37 cellular contexts compared by ENCODE assay signal in the genomic region with DNA sequence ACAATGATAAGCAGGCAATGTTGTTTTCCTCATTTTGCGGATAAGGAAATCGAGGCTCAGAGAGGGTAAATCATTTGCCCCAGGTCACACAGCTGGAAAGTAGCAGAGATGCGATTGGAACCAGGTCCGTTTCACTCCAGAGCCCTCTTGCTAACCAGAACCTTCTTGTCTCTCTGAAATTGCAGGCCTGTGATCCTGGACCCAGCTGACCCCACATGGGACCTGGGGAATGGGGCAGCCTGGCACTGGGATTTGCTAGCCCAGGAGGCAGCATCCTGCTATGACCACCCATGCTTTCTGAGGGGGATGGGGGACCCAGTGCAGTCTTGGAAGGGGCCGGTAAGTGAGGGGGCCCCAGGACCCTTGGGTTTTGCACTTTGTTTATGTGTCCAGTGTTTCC. TPM values are rescaled to one million over a fixed set of nuclear protein-coding genes. Genes with fewer than 3 reads are reported as not detected.
"Had no signal": no experiment of that assay in that cellular context is flagged by ENCODE, and none has a peak within 500 bp of the region (broad histone marks: within the 10 kb centered on the region; RNA-seq: fewer than 3 reads in every experiment).

No MANE protein-coding gene starts in this region.

- H3K27me3 ChIP-seq: adrenal gland, ascending aorta, breast epithelium, cardiac muscle cell, dorsolateral prefrontal cortex had no signal

- H3K4me1 Mint-ChIP-seq: activated CD4-positive, alpha-beta T cell treated with anti-CD3 and anti-CD28 coated beads for 36 hours; activated naive CD8-positive, alpha-beta T cell treated with anti-CD3 and anti-CD28 coated beads for 36 hours; activated naive CD8-positive, alpha-beta T cell treated with anti-CD3 and anti-CD28 coated beads, Interleukin-2, amount 50 U/mL, for 24 hours; brain had no signal

- H3K27ac Mint-ChIP-seq: activated CD4-positive, alpha-beta memory T cell treated with anti-CD3 and anti-CD28 coated beads for 36 hours; activated CD4-positive, alpha-beta T cell treated with anti-CD3 and anti-CD28 coated beads for 36 hours; activated CD4-positive, alpha-beta T cell treated with anti-CD3 and anti-CD28 coated beads, Interleukin-2, amount 10 ng/mL, durations not matched to agents 24 days and 14 days; activated CD8-positive, alpha-beta memory T cell treated with anti-CD3 and anti-CD28 coated beads, Interleukin-2, amount 10 ng/mL, durations not matched to agents 7 days and 5 days; activated CD8-positive, alpha-beta T cell treated with anti-CD3 and anti-CD28 coated beads, Interleukin-2, amount 10 ng/mL, durations not matched to agents 7 days and 5 days; activated naive CD4-positive, alpha-beta T cell treated with anti-CD3 and anti-CD28 coated beads for 36 hours; activated naive CD4-positive, alpha-beta T cell treated with anti-CD3 and anti-CD28 coated beads, Interleukin-2, amount 50 U/mL, for 24 hours; activated naive CD8-positive, alpha-beta T cell treated with anti-CD3 and anti-CD28 coated beads for 36 hours; activated naive CD8-positive, alpha-beta T cell treated with anti-CD3 and anti-CD28 coated beads, Interleukin-2, amount 50 U/mL, for 24 hours; activated T-helper 1 cell treated with anti-CD3 and anti-CD28 coated beads, Interleukin-12 subunit alpha, Interleukin-12 subunit beta, Interleukin-2, Interleukin-4 antibody, amounts not matched to agents 30 ng/mL and 10 ng/mL and 1 ng/mL, durations not matched to agents 14 hours and 24 hours and 36 hours; activated T-helper 2 cell treated with anti-CD3 and anti-CD28 coated beads, Interferon-gamma antibody, Interleukin-2, Interleukin-4, amounts not matched to agents 10 μg/mL and 5 μg/mL and 100 μg/mL, durations not matched to agents 14 hours and 24 hours and 36 hours; brain; dendritic cell treated with granulocyte-macrophage colony-stimulating factor and Interleukin-4, amounts not matched to agents 40 ng/mL and 50 ng/mL, for 4 days had no signal

- ATAC-seq: activated CD4-positive, alpha-beta T cell treated with anti-CD3 and anti-CD28 coated beads for 36 hours; activated CD8-positive, alpha-beta memory T cell treated with anti-CD3 and anti-CD28 coated beads, Interleukin-2, amount 10 ng/mL, durations not matched to agents 7 days and 5 days; activated CD8-positive, alpha-beta T cell treated with anti-CD3 and anti-CD28 coated beads, Interleukin-2, amount 10 ng/mL, durations not matched to agents 7 days and 5 days; activated naive CD8-positive, alpha-beta T cell treated with anti-CD3 and anti-CD28 coated beads, Interleukin-2, amount 50 U/mL, for 24 hours; effector memory CD8-positive, alpha-beta T cell; esophagus mucosa had no signal

- H3K4me3 ChIP-seq: adrenal gland, ascending aorta, breast epithelium, cardiac muscle cell, coronary artery, dorsolateral prefrontal cortex had no signal

- H3K27ac ChIP-seq: adrenal gland, ascending aorta, breast epithelium, cardiac muscle cell, coronary artery, dorsolateral prefrontal cortex, epithelial cell of prostate had no signal

- FAIRE-seq: endometrium, endothelial cell of umbilical vein, frontal cortex had no signal

- H3K27me3 Mint-ChIP-seq: activated CD4-positive, alpha-beta memory T cell treated with anti-CD3 and anti-CD28 coated beads for 36 hours; activated CD4-positive, alpha-beta T cell treated with anti-CD3 and anti-CD28 coated beads for 36 hours; activated CD4-positive, alpha-beta T cell treated with anti-CD3 and anti-CD28 coated beads, Interleukin-2, amount 10 ng/mL, durations not matched to agents 24 days and 14 days; activated CD8-positive, alpha-beta memory T cell treated with anti-CD3 and anti-CD28 coated beads, Interleukin-2, amount 10 ng/mL, durations not matched to agents 7 days and 5 days; activated naive CD4-positive, alpha-beta T cell treated with anti-CD3 and anti-CD28 coated beads, Interleukin-2, amount 50 U/mL, for 24 hours; activated naive CD8-positive, alpha-beta T cell treated with anti-CD3 and anti-CD28 coated beads for 36 hours; activated naive CD8-positive, alpha-beta T cell treated with anti-CD3 and anti-CD28 coated beads, Interleukin-2, amount 50 U/mL, for 24 hours; dendritic cell treated with granulocyte-macrophage colony-stimulating factor and Interleukin-4, amounts not matched to agents 40 ng/mL and 50 ng/mL, for 4 days; effector memory CD8-positive, alpha-beta T cell had no signal

- H3K9me3 ChIP-seq: adrenal gland, ascending aorta, breast epithelium had no signal

- H3K36me3 Mint-ChIP-seq: brain had no signal

- H3K4me3 Mint-ChIP-seq: activated CD4-positive, alpha-beta memory T cell treated with anti-CD3 and anti-CD28 coated beads for 36 hours; activated CD4-positive, alpha-beta T cell treated with anti-CD3 and anti-CD28 coated beads for 36 hours; activated CD4-positive, alpha-beta T cell treated with anti-CD3 and anti-CD28 coated beads, Interleukin-2, amount 10 ng/mL, durations not matched to agents 24 days and 14 days; activated CD8-positive, alpha-beta memory T cell treated with anti-CD3 and anti-CD28 coated beads, Interleukin-2, amount 10 ng/mL, durations not matched to agents 7 days and 5 days; activated CD8-positive, alpha-beta T cell treated with anti-CD3 and anti-CD28 coated beads, Interleukin-2, amount 10 ng/mL, durations not matched to agents 7 days and 5 days; activated naive CD4-positive, alpha-beta T cell treated with anti-CD3 and anti-CD28 coated beads for 36 hours; activated naive CD4-positive, alpha-beta T cell treated with anti-CD3 and anti-CD28 coated beads, Interleukin-2, amount 50 U/mL, for 24 hours; activated naive CD8-positive, alpha-beta T cell treated with anti-CD3 and anti-CD28 coated beads for 36 hours; activated naive CD8-positive, alpha-beta T cell treated with anti-CD3 and anti-CD28 coated beads, Interleukin-2, amount 50 U/mL, for 24 hours; activated T-helper 1 cell treated with anti-CD3 and anti-CD28 coated beads, Interleukin-12 subunit alpha, Interleukin-12 subunit beta, Interleukin-2, Interleukin-4 antibody, amounts not matched to agents 30 ng/mL and 10 ng/mL and 1 ng/mL, durations not matched to agents 14 hours and 24 hours and 36 hours; brain; dendritic cell treated with granulocyte-macrophage colony-stimulating factor and Interleukin-4, amounts not matched to agents 40 ng/mL and 50 ng/mL, for 4 days; effector memory CD8-positive, alpha-beta T cell had no signal

- H3K4me1 ChIP-seq: adrenal gland, ascending aorta, breast epithelium had no signal

- H3K36me3 ChIP-seq: breast epithelium, cardiac muscle cell had no signal

- H3K9me3 Mint-ChIP-seq: activated naive CD4-positive, alpha-beta T cell treated with anti-CD3 and anti-CD28 coated beads, Interleukin-2, amount 50 U/mL, for 24 hours; activated naive CD8-positive, alpha-beta T cell treated with anti-CD3 and anti-CD28 coated beads for 36 hours; activated naive CD8-positive, alpha-beta T cell treated with anti-CD3 and anti-CD28 coated beads, Interleukin-2, amount 50 U/mL, for 24 hours; activated T-helper 1 cell treated with anti-CD3 and anti-CD28 coated beads, Interleukin-12 subunit alpha, Interleukin-12 subunit beta, Interleukin-2, Interleukin-4 antibody, amounts not matched to agents 30 ng/mL and 10 ng/mL and 1 ng/mL, durations not matched to agents 14 hours and 24 hours and 36 hours; activated T-helper 2 cell treated with anti-CD3 and anti-CD28 coated beads, Interferon-gamma antibody, Interleukin-2, Interleukin-4, amounts not matched to agents 10 μg/mL and 5 μg/mL and 100 μg/mL, durations not matched to agents 14 hours and 24 hours and 36 hours; dendritic cell treated with granulocyte-macrophage colony-stimulating factor and Interleukin-4, amounts not matched to agents 40 ng/mL and 50 ng/mL, for 4 days; effector memory CD8-positive, alpha-beta T cell had no signal

- DNase-seq: activated CD4-positive, alpha-beta memory T cell treated with anti-CD3 and anti-CD28 coated beads for 36 hours; activated CD4-positive, alpha-beta T cell treated with anti-CD3 and anti-CD28 coated beads for 36 hours; activated CD4-positive, alpha-beta T cell treated with anti-CD3 and anti-CD28 coated beads, Interleukin-2, amount 10 ng/mL, durations not matched to agents 24 days and 14 days; activated CD4-positive, CD25-positive, alpha-beta regulatory T cell; activated CD4-positive, CD25-positive, alpha-beta regulatory T cell treated with anti-CD3 and anti-CD28 coated beads, Interleukin-2, amount 50 U/mL, for 72 hours; activated CD8-positive, alpha-beta memory T cell treated with anti-CD3 and anti-CD28 coated beads, Interleukin-2, amount 50 U/mL, for 4 hours; activated CD8-positive, alpha-beta T cell treated with anti-CD3 and anti-CD28 coated beads, Interleukin-2, amount 10 ng/mL, durations not matched to agents 7 days and 5 days; activated effector memory CD4-positive, alpha-beta T cell treated with anti-CD3 and anti-CD28 coated beads, Interleukin-2, amount 50 U/mL, for 16 hours; activated naive CD4-positive, alpha-beta T cell treated with anti-CD3 and anti-CD28 coated beads for 36 hours; activated naive CD8-positive, alpha-beta T cell treated with anti-CD3 and anti-CD28 coated beads for 36 hours; activated naive CD8-positive, alpha-beta T cell treated with anti-CD3 and anti-CD28 coated beads, Interleukin-2, amount 50 U/mL, for 24 hours; activated T-cell treated with anti-CD3 and anti-CD28 coated beads, Interleukin-2, amount 50 U/mL, for 1 hour; activated T-cell treated with anti-CD3 and anti-CD28 coated beads, Interleukin-2, amount 50 U/mL, for 48 hours; amygdala; central memory CD4-positive, alpha-beta T cell; cerebellar nuclear complex; dorsolateral prefrontal cortex; effector memory CD8-positive, alpha-beta T cell; foreskin fibroblast; head of caudate nucleus; T-helper 2 cell had no signal

RNA-seq across cellular contexts. Expression of gene OAS3, which starts 9.5 kb away (rescaled TPM):
- polyA plus RNA-seq: cardiac muscle cell had no signal

RNA-seq across cellular contexts. Expression of gene OAS2, which starts 30.6 kb away (rescaled TPM):
- total RNA-seq: cardiac muscle cell had no signal
- polyA plus RNA-seq: cardiac muscle cell had no signal

RNA-seq across cellular contexts. Expression of gene OAS1, which starts 41.0 kb away (rescaled TPM):
- total RNA-seq: cardiac muscle cell had no signal
- polyA plus RNA-seq: cardiac muscle cell had no signal
